In the genomic region with DNA sequence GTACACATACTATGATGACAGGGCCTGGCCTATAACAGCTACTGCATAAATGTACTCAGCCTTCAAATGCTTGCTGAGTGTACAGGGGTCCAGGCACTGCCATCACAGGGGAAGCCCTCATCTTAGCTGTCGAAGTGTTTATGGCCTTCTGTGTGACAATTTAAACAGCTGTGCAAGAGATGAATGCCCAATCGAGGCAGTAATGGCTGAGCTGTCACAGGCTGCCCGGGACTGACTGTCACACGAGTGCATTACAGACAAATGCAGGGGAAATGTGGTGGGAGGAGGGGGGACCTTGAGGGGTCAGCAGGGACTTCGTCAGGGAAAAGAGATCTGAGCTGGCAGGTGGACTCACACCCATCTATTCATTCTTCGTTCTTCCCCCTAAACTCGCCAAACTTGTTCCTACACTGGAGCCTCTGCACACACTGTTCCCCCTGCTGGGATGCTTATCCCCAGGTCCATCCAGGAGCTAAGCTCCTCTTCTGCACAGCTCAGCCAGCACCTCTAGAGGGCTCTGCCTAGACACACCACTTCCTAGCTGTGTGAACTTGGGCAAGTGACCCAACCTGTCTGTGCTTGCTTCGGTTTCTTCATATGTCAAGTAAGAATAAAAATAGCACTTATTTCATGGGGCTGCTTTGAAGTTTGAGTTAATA, we compare ENCODE assay signal across 9 cellular contexts.
A peak's percentile ranks its signal among the peaks of the same experiment; 100 is the strongest.
DNase-seq lines count a peak whose midpoint lies in the region; ATAC-seq and TF ChIP-seq lines count a peak whose summit lies in the region.
"Had no signal": no experiment of that assay in that cellular context is flagged by ENCODE, and none has a peak within 500 bp of the region (broad histone marks: within the 10 kb centered on the region; RNA-seq: fewer than 3 reads in every experiment).

No MANE protein-coding gene starts in this region.

- ATAC-seq in GM19463 (IDR thresholded peaks at IDR 0.05; ENCODE audit: unreplicated experiment) (peak; percentile 62), GM21423 (IDR thresholded peaks at IDR 0.05; ENCODE audit: unreplicated experiment) (no peak)

- no peak overlapping the region for H3K9ac ChIP-seq in OCI-LY3 (ENCODE audit: low read length)

- H3K4me2 ChIP-seq in OCI-LY3 (ENCODE audit: low read length), result no peak overlapping the region

- H3K27me3 ChIP-seq in OCI-LY3 (ENCODE audit: low read depth, low read length) (peaks cover 22% of the 10 kb centered on the region), prostate gland (replicated peaks; ENCODE audit: insufficient read depth) (no peaks in the 10 kb centered on the region)

- intact Hi-C loops in prostate gland (cut with DNase I), result no loop called here

- no peaks in the 10 kb centered on the region for H3K36me3 ChIP-seq in OCI-LY3 (replicated peaks; ENCODE audit: low read depth, low read length)
- H3K36me3 ChIP-seq in prostate gland, result no peaks in the 10 kb centered on the region

- H3K4me3 ChIP-seq in OCI-LY3 (ENCODE audit: low read length) (no peak overlapping the region), foreskin fibroblast (ENCODE audit: low read depth in 1 of 2, low read length in 2 of 2) (no peak overlapping the region), prostate gland (no peak overlapping the region)

- DNase-seq in AML-193 (lab: John Stamatoyannopoulos, UW), result peak; percentile 33 to 35
- no peak for DNase-seq in foreskin fibroblast
- DNase-seq in prostate gland (ENCODE audit: low spot score), result no peak
- no peak for DNase-seq in caudate nucleus (lab: John Stamatoyannopoulos, UW)
- no peak for DNase-seq in T-helper 9 cell
- DNase-seq: activated effector memory CD4-positive, alpha-beta T cell treated with Interleukin-2 at 50 U/mL for 16 hours had no signal

- TF ChIP-seq POLR2A in prostate gland (IDR thresholded peaks at IDR 0.05), result no peak

- H3K9me3 ChIP-seq in OCI-LY3 (ENCODE audit: insufficient read depth, low read length), result no peaks in the 10 kb centered on the region
- H3K9me3 ChIP-seq in prostate gland, result no peaks in the 10 kb centered on the region

- WGBS in prostate gland, result 54% methylated on average over 8 of the region's 8 CpGs

- H3K27ac ChIP-seq in OCI-LY3 (ENCODE audit: low read length), result no peak overlapping the region
- H3K27ac ChIP-seq in prostate gland, result no peak overlapping the region
- H3K27ac ChIP-seq in caudate nucleus (ENCODE audit: low read depth, low read length), result no peak overlapping the region

- no peaks in the 10 kb centered on the region for H4K20me1 ChIP-seq in OCI-LY3 (ENCODE audit: insufficient read depth, low read length)

- TF ChIP-seq CTCF in OCI-LY3 (IDR thresholded peaks at IDR 0.05; ENCODE audit: low read depth, low read length), result peak; percentile 73
- TF ChIP-seq CTCF in foreskin fibroblast (IDR thresholded peaks at IDR 0.05; ENCODE audit: low read depth, low read length), result peak; percentile 30
- TF ChIP-seq CTCF in prostate gland (IDR thresholded peaks at IDR 0.05), result peak in 2 of 4 experiments; percentile 12 to 32

- H3K79me2 ChIP-seq in OCI-LY3 (ENCODE audit: low read length), result no peaks in the 10 kb centered on the region

- no peak overlapping the region for H2AFZ ChIP-seq in OCI-LY3 (ENCODE audit: low read depth, low read length)

- peaks cover 13% of the 10 kb centered on the region for H3K4me1 ChIP-seq in OCI-LY3 (ENCODE audit: low read length)
- no peaks in the 10 kb centered on the region for H3K4me1 ChIP-seq in prostate gland (replicated peaks)

Comparison
In these comparisons a context has a peak if more than half of its experiments do, and no peak if none do; other contexts are left out.
1. DNase-seq: peak in AML-193 (2 of 2); none in foreskin fibroblast (0 of 2), prostate gland (single experiment), caudate nucleus (0 of 61) and T-helper 9 cell (single experiment).